Comparison of ENCODE assay signal across 8 cellular contexts in the genomic region with DNA sequence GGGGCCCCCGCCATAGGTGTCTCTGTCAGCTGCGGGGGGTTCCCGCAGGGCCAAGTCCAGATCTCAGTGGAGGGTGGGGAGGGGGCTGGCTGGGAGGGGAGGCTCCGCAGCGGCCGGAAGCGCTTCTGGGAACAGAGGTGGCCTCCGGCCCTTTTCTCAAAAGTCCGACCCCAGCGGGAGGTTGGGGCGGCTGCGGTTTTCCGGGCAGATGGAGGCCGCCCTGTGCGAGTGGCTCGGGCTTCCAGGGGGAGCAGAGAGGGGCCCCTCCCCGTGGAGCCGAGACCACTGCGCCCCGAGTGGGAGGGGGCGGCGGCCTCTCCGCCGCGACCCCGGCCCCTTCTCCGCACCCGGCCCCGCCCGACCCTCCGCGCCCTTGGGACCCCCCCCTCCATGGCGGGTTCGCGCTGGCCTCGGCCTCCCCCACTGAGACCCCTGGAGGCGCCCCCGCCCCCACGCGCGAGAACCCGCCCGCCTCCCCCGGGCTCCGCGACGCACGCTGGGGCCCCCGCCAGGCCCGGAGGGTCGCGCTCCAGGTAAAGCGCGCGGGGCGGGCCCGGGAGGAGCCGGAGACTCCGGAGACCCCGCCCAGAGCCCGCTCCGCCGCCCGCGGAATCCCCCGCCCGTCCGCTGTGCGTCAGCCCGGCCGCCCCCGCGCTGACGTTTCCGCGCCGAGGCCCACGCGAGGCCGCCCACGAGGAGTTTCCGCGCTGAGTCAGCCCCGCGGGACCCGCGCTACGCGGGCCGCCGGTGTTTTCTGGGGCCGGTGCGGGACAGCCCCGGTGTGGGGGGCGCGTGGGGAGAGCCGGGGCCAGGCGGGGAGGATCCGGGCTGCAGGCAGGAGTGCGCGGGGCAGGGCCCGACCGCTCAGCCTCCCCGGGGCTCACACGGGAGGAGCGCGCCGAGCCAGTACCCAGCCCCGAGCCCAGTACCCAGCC. TPM values are rescaled to one million over a fixed set of nuclear protein-coding genes. Genes with fewer than 3 reads are reported as not detected.
DNase-seq lines count a peak whose midpoint lies in the region; ATAC-seq and TF ChIP-seq lines count a peak whose summit lies in the region.

No MANE protein-coding gene starts in this region.

- peaks cover 0 to 61% (median 16%) of the 10 kb centered on the region in 7 donors for H3K27me3 ChIP-seq in spleen (replicated peaks in 1 of 7)
- H3K27me3 ChIP-seq in Karpas-422 (ENCODE audit: low read length), result no peaks in the 10 kb centered on the region

- no peak overlapping the region for H3K9ac ChIP-seq in Karpas-422 (ENCODE audit: low read length)

- POLR2A ChIA-PET in RWPE1 (lab: Yijun Ruan, JAX; ENCODE audit: low non-redundant PET), result no interaction called here

- 1 to 5% (median 1%) methylated on average over 10 to 109 of the region's 109 CpGs for WGBS in spleen, 5 donors

- intact Hi-C loops in left ventricle myocardium superior (cut with micrococcal nuclease) (no loop called here), spleen (cut with DNase I; ENCODE audit: low total_unique reads) (no loop called here)

- TF ChIP-seq POLR2A in spleen (IDR thresholded peaks at IDR 0.05), result no peak

- H3K4me1 ChIP-seq in spleen, result peaks cover 7 to 39% (median 22%) of the 10 kb centered on the region in 6 donors
- H3K4me1 ChIP-seq in Karpas-422 (ENCODE audit: low read length), result peaks cover 7% of the 10 kb centered on the region

- no peaks in the 10 kb centered on the region for H3K9me2 ChIP-seq in Karpas-422 (replicated peaks; ENCODE audit: insufficient read depth, low read length)

- TF ChIP-seq CTCF in 22Rv1 (IDR thresholded peaks at IDR 0.05), result no peak
- TF ChIP-seq CTCF in RWPE1 (conservative IDR thresholded peaks at IDR 0.05; ENCODE audit: low read depth), result no peak
- no peak for TF ChIP-seq CTCF in spleen (IDR thresholded peaks at IDR 0.05 in 8 of 11, conservative IDR thresholded peaks at IDR 0.05 in 3 of 11)

- peak; percentile 51 for ATAC-seq in GM21423 (IDR thresholded peaks at IDR 0.05; ENCODE audit: unreplicated experiment)
- peak; percentile 54 for ATAC-seq in left ventricle myocardium superior

- H2AFZ ChIP-seq in Karpas-422 (ENCODE audit: low read length), result no peak overlapping the region

- H3K79me2 ChIP-seq in Karpas-422 (ENCODE audit: low read length), result no peaks in the 10 kb centered on the region

- DNase-seq in RWPE1 (ENCODE audit: low spot score) (peak; percentile 34), left ventricle myocardium superior (peak; percentile 70), spleen (peak; percentile 91), Karpas-422 (no peak), T1000 (lab: John Stamatoyannopoulos, UW) (no peak)
- DNase-seq in activated gamma-delta T cell treated with anti-CD3 and anti-CD28 coated beads, Interleukin-2, amount 50 U/mL, for 16 hours (ENCODE audit: low read depth), result peak; percentile 84

- no peak overlapping the region for H3K4me2 ChIP-seq in Karpas-422 (ENCODE audit: low read depth, low read length, poor library complexity, severe bottlenecking)

- CTCF ChIA-PET in RWPE1 (lab: Yijun Ruan, JAX), result no interaction called here

- H3K9me3 ChIP-seq in spleen, result no peaks in the 10 kb centered on the region
- H3K9me3 ChIP-seq in Karpas-422 (ENCODE audit: low read length), result no peaks in the 10 kb centered on the region

- H3K27ac ChIP-seq in 22Rv1 (peak overlapping the region; percentile 37; the same call in 1 of the 2 replicates), RWPE1 (no peak overlapping the region), spleen (peak overlapping the region in 5 of 8 donors; percentile 33 to 82 (median 71)), Karpas-422 (ENCODE audit: low read length) (no peak overlapping the region)

- 0 out of 2 replicates have a peak, but pooled peaks cover 3% of the 10 kb centered on the region for H4K20me1 ChIP-seq in Karpas-422 (ENCODE audit: insufficient read depth, low read depth, low read length)

- peak overlapping the region in 7 of 8 donors; percentile 38 to 73 (median 43) for H3K4me3 ChIP-seq in spleen
- H3K4me3 ChIP-seq in Karpas-422 (ENCODE audit: low read length), result no peak overlapping the region

- no peaks in the 10 kb centered on the region for H3K36me3 ChIP-seq in spleen
- no peaks in the 10 kb centered on the region for H3K36me3 ChIP-seq in Karpas-422 (ENCODE audit: insufficient read depth, low read length)

RNA-seq across cellular contexts. Expression of gene TNFRSF18, which starts 5.2 kb away (rescaled TPM):
- total RNA-seq in left ventricle myocardium superior (0.32 TPM), spleen (1 to 10 TPM; 5.2 to 9.9 (median 7.5) TPM)
- polyA plus RNA-seq in spleen, result 10 to 100 TPM in 1 of 3 donors, 1 to 10 TPM in 2; 7.2 to 16.3 (median 9.3) TPM
- 0.30 and 0.90 TPM in 2 replicates for total RNA-seq in Karpas-422 (2014; rRNA removed; shearing (Covaris generic); ENCODE audit: low replicate concordance)

RNA-seq across cellular contexts. Expression of gene TNFRSF4, which starts 12.8 kb away (rescaled TPM):
- total RNA-seq in left ventricle myocardium superior (2.3 TPM), spleen (10 to 100 TPM in 5 of 7 donors, 1 to 10 TPM in 2; 6.6 to 18.9 (median 12.5) TPM)
- polyA plus RNA-seq in spleen, result 10 to 100 TPM; 14.7 to 23.4 (median 14.7) TPM
- not detected in 2 replicates for total RNA-seq in Karpas-422 (2014; rRNA removed; shearing (Covaris generic); ENCODE audit: low replicate concordance)

RNA-seq across cellular contexts. Expression of gene TTLL10, which starts 27.5 kb away (rescaled TPM):
- total RNA-seq in left ventricle myocardium superior, result not detected
- total RNA-seq in spleen, result under 1 TPM in 2 of 7 donors, not detected in 5; 0.17 to 0.34 TPM
- polyA plus RNA-seq in spleen, result under 1 TPM in 2 of 3 donors, not detected in 1; 0.02 to 0.03 TPM
- 0.18 TPM in 1 of 2 replicates, not detected in the other for total RNA-seq in Karpas-422 (2014; rRNA removed; shearing (Covaris generic); ENCODE audit: low replicate concordance)

RNA-seq across cellular contexts. Expression of gene SDF4, which starts 30.7 kb away (rescaled TPM):
- total RNA-seq in left ventricle myocardium superior (117 TPM), spleen (100 to 1,000 TPM in 4 of 7 donors, 10 to 100 TPM in 3; 87.2 to 145 (median 114) TPM)
- 10 to 100 TPM; 39.1 to 84.2 (median 49.4) TPM for polyA plus RNA-seq in spleen
- total RNA-seq in Karpas-422 (2014; rRNA removed; shearing (Covaris generic); ENCODE audit: low replicate concordance), result 25.6 and 42.0 TPM in 2 replicates

RNA-seq across cellular contexts. Expression of gene B3GALT6, which starts 30.9 kb away (rescaled TPM):
- total RNA-seq in left ventricle myocardium superior, result 7.5 TPM
- total RNA-seq in spleen, result 10 to 100 TPM; 13.2 to 25.1 (median 19.3) TPM
- 10 to 100 TPM in 2 of 3 donors, 1 to 10 TPM in 1; 7.9 to 16.6 (median 12.1) TPM for polyA plus RNA-seq in spleen
- 8.6 and 17.7 TPM in 2 replicates for total RNA-seq in Karpas-422 (2014; rRNA removed; shearing (Covaris generic); ENCODE audit: low replicate concordance)

Comparison
In these comparisons a context has a peak if more than half of its experiments do, and no peak if none do; other contexts are left out.
1. H3K27ac ChIP-seq: peak in 22Rv1 (single experiment) and spleen (5 of 8); none in RWPE1 (single experiment) and Karpas-422 (single experiment).
2. DNase-seq: peak in RWPE1 (single experiment), activated gamma-delta T cell treated with anti-CD3 and anti-CD28 coated beads, Interleukin-2, amount 50 U/mL, for 16 hours (single experiment), left ventricle myocardium superior (single experiment) and spleen (single experiment); none in Karpas-422 (single experiment) and T1000 (single experiment).